Comparison of ENCODE assay signal across 18 cellular contexts in the genomic region with DNA sequence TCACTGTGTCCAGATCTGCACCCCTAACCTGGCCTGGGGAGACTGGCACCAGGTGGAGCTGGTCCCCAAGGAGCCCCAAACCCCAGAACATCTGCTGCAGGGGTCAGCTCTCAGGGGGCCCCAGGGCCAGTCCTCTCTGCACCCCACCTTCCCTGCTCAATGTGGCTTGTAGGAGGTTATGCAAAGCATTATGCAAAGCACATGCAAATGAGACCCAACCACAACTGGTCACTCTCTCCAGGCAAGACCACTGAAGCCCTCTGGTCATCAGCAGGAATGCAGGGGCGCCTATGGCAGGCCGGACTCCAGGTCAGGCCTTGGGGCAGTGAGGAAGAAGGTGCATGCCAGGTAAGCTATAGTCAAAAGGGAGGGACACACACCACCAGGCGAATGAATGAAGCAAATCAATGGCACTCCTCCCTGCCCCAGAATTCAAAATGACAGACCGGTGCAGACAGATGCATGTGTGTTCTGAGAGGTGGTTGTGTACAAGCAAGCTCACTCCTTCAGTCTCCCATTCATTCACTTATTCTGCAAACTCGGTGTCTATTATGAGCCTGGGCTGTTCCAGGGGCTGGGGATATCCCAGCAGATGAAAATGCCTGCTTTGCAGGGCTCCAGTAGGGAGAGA. TPM values are rescaled to one million over a fixed set of nuclear protein-coding genes. Genes with fewer than 3 reads are reported as not detected.
"Had no signal": no experiment of that assay in that cellular context is flagged by ENCODE, and none has a peak within 500 bp of the region (broad histone marks: within the 10 kb centered on the region; RNA-seq: fewer than 3 reads in every experiment).

No MANE protein-coding gene starts in this region.

- H3K4me1 ChIP-seq: adrenal gland had no signal

- H3K36me3 Mint-ChIP-seq: activated naive CD4-positive, alpha-beta T cell treated with anti-CD3 and anti-CD28 coated beads, Interleukin-2, amount 50 U/mL, for 24 hours; naive thymus-derived CD8-positive, alpha-beta T cell; type B pancreatic cell had no signal

- H3K27me3 Mint-ChIP-seq: activated naive CD4-positive, alpha-beta T cell treated with anti-CD3 and anti-CD28 coated beads, Interleukin-2, amount 50 U/mL, for 24 hours; stimulated activated naive CD8-positive, alpha-beta T cell treated with anti-CD3 and anti-CD28 coated beads, Interleukin-15, amount 100 ng/mL, for 72 hours; type B pancreatic cell had no signal

- H3K9me3 ChIP-seq: adrenal gland had no signal

- H3K36me3 ChIP-seq: adrenal gland had no signal

- H3K9me3 Mint-ChIP-seq: activated naive CD4-positive, alpha-beta T cell treated with anti-CD3 and anti-CD28 coated beads, Interleukin-2, amount 50 U/mL, for 24 hours; naive thymus-derived CD8-positive, alpha-beta T cell; stimulated activated naive CD8-positive, alpha-beta T cell treated with anti-CD3 and anti-CD28 coated beads, Interleukin-15, amount 100 ng/mL, for 72 hours; type B pancreatic cell had no signal

- ATAC-seq: activated CD4-positive, CD25-positive, alpha-beta regulatory T cell treated with anti-CD3 and anti-CD28 coated beads, Interleukin-2, amount 50 U/mL, for 24 hours; naive thymus-derived CD8-positive, alpha-beta T cell had no signal

- H3K4me3 Mint-ChIP-seq: activated naive CD4-positive, alpha-beta T cell treated with anti-CD3 and anti-CD28 coated beads, Interleukin-2, amount 50 U/mL, for 24 hours; stimulated activated naive CD8-positive, alpha-beta T cell treated with anti-CD3 and anti-CD28 coated beads, Interleukin-15, amount 100 ng/mL, for 72 hours; type B pancreatic cell had no signal

- H3K4me3 ChIP-seq: adrenal gland, hepatocyte had no signal

- H3K27ac ChIP-seq: adrenal gland, hepatocyte had no signal

- H3K27ac Mint-ChIP-seq: activated naive CD4-positive, alpha-beta T cell treated with anti-CD3 and anti-CD28 coated beads, Interleukin-2, amount 50 U/mL, for 24 hours; type B pancreatic cell had no signal

- H3K27me3 ChIP-seq: adrenal gland, hepatocyte had no signal

- DNase-seq: activated CD4-positive, alpha-beta T cell treated with anti-CD3 and anti-CD28 coated beads, Interleukin-2, amount 50 U/mL, for 4 hours; islet precursor cell; mammary epithelial cell; stimulated activated naive CD8-positive, alpha-beta T cell treated with anti-CD3 and anti-CD28 coated beads, Interleukin-15, amount 100 ng/mL, for 72 hours; T-helper 9 cell had no signal

RNA-seq across cellular contexts. Expression of gene TMEM235, which starts 48.0 kb away (rescaled TPM):
- total RNA-seq: adrenal gland; cardiac septum; mammary epithelial cell; mononuclear cell; naive thymus-derived CD8-positive, alpha-beta T cell; osteocyte; pulmonary artery endothelial cell; sciatic nerve; temporal lobe had no signal
- polyA plus RNA-seq: esophagus; mammary epithelial cell; naive thymus-derived CD8-positive, alpha-beta T cell had no signal
